1 cellular context compared by ENCODE assay signal in the genomic region with DNA sequence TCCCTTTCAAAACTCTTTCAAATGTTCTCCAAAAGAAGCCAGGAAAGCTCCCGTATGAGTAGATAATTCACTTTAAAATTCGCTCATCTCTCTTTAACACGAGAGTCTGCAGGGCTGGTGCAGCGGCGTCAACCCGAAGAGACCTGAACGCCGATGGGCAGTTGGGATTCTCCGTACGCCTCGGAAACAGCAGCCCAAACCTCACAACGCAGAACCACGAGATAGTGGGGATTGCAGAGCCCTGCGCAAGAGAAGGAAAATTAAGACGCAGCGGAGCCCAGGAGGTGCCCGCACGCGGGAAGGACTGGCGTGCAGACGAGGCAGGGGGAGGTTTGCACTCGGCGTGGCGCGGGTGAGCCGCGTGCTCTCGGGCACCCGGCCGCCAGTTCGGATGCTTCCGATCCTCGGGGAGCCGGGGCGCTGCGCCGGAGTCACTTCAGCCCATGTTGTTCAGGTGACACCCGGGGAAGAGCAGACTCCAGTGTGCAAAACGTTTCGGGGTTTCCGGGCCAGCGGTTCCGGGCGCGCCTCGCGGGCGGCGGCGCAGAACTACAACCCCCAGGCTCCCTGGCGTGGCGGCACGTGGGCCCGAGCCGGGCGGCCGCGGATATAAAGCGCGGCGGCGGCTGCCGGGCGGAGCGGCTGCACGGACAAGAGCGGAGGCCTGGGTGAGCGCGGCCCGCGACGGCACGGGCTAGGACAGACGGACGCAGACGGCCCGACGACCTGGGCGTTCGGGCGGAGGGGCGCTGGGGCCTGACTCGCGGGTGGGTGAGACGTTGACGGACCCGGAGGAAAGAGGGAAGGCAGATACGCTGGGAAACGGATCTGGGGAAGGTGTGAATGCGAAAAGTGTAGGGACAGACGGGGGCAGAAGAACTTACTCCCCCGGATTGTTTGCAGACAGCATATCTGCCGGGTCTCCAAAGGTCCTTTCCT.
A peak's percentile ranks its signal among the peaks of the same experiment; 100 is the strongest.
TF ChIP-seq lines count a peak whose summit lies in the region.

A gene with protein sequence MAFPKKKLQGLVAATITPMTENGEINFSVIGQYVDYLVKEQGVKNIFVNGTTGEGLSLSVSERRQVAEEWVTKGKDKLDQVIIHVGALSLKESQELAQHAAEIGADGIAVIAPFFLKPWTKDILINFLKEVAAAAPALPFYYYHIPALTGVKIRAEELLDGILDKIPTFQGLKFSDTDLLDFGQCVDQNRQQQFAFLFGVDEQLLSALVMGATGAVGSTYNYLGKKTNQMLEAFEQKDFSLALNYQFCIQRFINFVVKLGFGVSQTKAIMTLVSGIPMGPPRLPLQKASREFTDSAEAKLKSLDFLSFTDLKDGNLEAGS (plus strand): TSS at position 636 of the 939 bp plus-strand sequence. CDS start 4,599 bp downstream, outside the sequence.

TF ChIP-seq in HepG2, 621 proteins besides CTCF, POLR2A, EP300 and RAD21 (continued from another document and continues in another):
- TF ChIP-seq DNMT1 (CRISPR knock-in tag; IDR thresholded peaks at IDR 0.05) (no peak), ATF1 (CRISPR knock-in tag; IDR thresholded peaks at IDR 0.05) (no peak), ZNF660 (CRISPR knock-in tag; IDR thresholded peaks at IDR 0.05; ENCODE audit: borderline replicate concordance, low read depth) (no peak), GFI1 (CRISPR knock-in tag; IDR thresholded peaks at IDR 0.05; ENCODE audit: borderline replicate concordance) (no peak), MTA3 (CRISPR knock-in tag; IDR thresholded peaks at IDR 0.05) (no peak), SMARCE1 (IDR thresholded peaks at IDR 0.05; ENCODE audit: borderline replicate concordance) (no peak), KLF15 (CRISPR knock-in tag; IDR thresholded peaks at IDR 0.05; ENCODE audit: borderline replicate concordance) (peak; percentile 59; the same call in 1 of the 2 replicates), ZNF776 (CRISPR knock-in tag; IDR thresholded peaks at IDR 0.05) (peak; percentile 58; the same call in 1 of the 2 replicates), JDP2 (CRISPR knock-in tag; IDR thresholded peaks at IDR 0.05; ENCODE audit: borderline replicate concordance) (no peak), ZNF703 (CRISPR knock-in tag; IDR thresholded peaks at IDR 0.05; ENCODE audit: borderline replicate concordance) (peak; percentile 43; the same call in 1 of the 2 replicates), ONECUT2 (CRISPR knock-in tag; IDR thresholded peaks at IDR 0.05) (no peak), FOXP1 (IDR thresholded peaks at IDR 0.05) (no peak), FOXP1 (CRISPR knock-in tag; IDR thresholded peaks at IDR 0.05) (no peak), ZNF460 (CRISPR knock-in tag; IDR thresholded peaks at IDR 0.05; ENCODE audit: borderline replicate concordance) (no peak), SAP130 (CRISPR knock-in tag; IDR thresholded peaks at IDR 0.05; ENCODE audit: low read depth) (peak; percentile 31), KMT2A (CRISPR knock-in tag; IDR thresholded peaks at IDR 0.05) (no peak)
- TF ChIP-seq, protein P1, sequence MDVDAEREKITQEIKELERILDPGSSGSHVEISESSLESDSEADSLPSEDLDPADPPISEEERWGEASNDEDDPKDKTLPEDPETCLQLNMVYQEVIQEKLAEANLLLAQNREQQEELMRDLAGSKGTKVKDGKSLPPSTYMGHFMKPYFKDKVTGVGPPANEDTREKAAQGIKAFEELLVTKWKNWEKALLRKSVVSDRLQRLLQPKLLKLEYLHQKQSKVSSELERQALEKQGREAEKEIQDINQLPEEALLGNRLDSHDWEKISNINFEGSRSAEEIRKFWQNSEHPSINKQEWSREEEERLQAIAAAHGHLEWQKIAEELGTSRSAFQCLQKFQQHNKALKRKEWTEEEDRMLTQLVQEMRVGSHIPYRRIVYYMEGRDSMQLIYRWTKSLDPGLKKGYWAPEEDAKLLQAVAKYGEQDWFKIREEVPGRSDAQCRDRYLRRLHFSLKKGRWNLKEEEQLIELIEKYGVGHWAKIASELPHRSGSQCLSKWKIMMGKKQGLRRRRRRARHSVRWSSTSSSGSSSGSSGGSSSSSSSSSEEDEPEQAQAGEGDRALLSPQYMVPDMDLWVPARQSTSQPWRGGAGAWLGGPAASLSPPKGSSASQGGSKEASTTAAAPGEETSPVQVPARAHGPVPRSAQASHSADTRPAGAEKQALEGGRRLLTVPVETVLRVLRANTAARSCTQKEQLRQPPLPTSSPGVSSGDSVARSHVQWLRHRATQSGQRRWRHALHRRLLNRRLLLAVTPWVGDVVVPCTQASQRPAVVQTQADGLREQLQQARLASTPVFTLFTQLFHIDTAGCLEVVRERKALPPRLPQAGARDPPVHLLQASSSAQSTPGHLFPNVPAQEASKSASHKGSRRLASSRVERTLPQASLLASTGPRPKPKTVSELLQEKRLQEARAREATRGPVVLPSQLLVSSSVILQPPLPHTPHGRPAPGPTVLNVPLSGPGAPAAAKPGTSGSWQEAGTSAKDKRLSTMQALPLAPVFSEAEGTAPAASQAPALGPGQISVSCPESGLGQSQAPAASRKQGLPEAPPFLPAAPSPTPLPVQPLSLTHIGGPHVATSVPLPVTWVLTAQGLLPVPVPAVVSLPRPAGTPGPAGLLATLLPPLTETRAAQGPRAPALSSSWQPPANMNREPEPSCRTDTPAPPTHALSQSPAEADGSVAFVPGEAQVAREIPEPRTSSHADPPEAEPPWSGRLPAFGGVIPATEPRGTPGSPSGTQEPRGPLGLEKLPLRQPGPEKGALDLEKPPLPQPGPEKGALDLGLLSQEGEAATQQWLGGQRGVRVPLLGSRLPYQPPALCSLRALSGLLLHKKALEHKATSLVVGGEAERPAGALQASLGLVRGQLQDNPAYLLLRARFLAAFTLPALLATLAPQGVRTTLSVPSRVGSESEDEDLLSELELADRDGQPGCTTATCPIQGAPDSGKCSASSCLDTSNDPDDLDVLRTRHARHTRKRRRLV (CRISPR knock-in tag; IDR thresholded peaks at IDR 0.05) = no peak
- TF ChIP-seq, protein P2, sequence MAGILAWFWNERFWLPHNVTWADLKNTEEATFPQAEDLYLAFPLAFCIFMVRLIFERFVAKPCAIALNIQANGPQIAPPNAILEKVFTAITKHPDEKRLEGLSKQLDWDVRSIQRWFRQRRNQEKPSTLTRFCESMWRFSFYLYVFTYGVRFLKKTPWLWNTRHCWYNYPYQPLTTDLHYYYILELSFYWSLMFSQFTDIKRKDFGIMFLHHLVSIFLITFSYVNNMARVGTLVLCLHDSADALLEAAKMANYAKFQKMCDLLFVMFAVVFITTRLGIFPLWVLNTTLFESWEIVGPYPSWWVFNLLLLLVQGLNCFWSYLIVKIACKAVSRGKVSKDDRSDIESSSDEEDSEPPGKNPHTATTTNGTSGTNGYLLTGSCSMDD (CRISPR knock-in tag; IDR thresholded peaks at IDR 0.05) = no peak
- TF ChIP-seq, protein P3, sequence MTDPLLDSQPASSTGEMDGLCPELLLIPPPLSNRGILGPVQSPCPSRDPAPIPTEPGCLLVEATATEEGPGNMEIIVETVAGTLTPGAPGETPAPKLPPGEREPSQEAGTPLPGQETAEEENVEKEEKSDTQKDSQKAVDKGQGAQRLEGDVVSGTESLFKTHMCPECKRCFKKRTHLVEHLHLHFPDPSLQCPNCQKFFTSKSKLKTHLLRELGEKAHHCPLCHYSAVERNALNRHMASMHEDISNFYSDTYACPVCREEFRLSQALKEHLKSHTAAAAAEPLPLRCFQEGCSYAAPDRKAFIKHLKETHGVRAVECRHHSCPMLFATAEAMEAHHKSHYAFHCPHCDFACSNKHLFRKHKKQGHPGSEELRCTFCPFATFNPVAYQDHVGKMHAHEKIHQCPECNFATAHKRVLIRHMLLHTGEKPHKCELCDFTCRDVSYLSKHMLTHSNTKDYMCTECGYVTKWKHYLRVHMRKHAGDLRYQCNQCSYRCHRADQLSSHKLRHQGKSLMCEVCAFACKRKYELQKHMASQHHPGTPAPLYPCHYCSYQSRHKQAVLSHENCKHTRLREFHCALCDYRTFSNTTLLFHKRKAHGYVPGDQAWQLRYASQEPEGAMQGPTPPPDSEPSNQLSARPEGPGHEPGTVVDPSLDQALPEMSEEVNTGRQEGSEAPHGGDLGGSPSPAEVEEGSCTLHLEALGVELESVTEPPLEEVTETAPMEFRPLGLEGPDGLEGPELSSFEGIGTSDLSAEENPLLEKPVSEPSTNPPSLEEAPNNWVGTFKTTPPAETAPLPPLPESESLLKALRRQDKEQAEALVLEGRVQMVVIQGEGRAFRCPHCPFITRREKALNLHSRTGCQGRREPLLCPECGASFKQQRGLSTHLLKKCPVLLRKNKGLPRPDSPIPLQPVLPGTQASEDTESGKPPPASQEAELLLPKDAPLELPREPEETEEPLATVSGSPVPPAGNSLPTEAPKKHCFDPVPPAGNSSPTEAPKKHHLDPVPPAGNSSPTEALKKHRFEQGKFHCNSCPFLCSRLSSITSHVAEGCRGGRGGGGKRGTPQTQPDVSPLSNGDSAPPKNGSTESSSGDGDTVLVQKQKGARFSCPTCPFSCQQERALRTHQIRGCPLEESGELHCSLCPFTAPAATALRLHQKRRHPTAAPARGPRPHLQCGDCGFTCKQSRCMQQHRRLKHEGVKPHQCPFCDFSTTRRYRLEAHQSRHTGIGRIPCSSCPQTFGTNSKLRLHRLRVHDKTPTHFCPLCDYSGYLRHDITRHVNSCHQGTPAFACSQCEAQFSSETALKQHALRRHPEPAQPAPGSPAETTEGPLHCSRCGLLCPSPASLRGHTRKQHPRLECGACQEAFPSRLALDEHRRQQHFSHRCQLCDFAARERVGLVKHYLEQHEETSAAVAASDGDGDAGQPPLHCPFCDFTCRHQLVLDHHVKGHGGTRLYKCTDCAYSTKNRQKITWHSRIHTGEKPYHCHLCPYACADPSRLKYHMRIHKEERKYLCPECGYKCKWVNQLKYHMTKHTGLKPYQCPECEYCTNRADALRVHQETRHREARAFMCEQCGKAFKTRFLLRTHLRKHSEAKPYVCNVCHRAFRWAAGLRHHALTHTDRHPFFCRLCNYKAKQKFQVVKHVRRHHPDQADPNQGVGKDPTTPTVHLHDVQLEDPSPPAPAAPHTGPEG (CRISPR knock-in tag; IDR thresholded peaks at IDR 0.05) = no peak
- TF ChIP-seq, protein P4, sequence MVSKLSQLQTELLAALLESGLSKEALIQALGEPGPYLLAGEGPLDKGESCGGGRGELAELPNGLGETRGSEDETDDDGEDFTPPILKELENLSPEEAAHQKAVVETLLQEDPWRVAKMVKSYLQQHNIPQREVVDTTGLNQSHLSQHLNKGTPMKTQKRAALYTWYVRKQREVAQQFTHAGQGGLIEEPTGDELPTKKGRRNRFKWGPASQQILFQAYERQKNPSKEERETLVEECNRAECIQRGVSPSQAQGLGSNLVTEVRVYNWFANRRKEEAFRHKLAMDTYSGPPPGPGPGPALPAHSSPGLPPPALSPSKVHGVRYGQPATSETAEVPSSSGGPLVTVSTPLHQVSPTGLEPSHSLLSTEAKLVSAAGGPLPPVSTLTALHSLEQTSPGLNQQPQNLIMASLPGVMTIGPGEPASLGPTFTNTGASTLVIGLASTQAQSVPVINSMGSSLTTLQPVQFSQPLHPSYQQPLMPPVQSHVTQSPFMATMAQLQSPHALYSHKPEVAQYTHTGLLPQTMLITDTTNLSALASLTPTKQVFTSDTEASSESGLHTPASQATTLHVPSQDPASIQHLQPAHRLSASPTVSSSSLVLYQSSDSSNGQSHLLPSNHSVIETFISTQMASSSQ (IDR thresholded peaks at IDR 0.05; ENCODE audit: low read depth) = no peak
- TF ChIP-seq, protein P4 (CRISPR knock-in tag; IDR thresholded peaks at IDR 0.05; ENCODE audit: borderline replicate concordance) = no peak
- TF ChIP-seq, protein P5, sequence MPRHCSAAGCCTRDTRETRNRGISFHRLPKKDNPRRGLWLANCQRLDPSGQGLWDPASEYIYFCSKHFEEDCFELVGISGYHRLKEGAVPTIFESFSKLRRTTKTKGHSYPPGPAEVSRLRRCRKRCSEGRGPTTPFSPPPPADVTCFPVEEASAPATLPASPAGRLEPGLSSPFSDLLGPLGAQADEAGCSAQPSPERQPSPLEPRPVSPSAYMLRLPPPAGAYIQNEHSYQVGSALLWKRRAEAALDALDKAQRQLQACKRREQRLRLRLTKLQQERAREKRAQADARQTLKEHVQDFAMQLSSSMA (CRISPR knock-in tag; IDR thresholded peaks at IDR 0.05) = no peak
- TF ChIP-seq, protein P6, sequence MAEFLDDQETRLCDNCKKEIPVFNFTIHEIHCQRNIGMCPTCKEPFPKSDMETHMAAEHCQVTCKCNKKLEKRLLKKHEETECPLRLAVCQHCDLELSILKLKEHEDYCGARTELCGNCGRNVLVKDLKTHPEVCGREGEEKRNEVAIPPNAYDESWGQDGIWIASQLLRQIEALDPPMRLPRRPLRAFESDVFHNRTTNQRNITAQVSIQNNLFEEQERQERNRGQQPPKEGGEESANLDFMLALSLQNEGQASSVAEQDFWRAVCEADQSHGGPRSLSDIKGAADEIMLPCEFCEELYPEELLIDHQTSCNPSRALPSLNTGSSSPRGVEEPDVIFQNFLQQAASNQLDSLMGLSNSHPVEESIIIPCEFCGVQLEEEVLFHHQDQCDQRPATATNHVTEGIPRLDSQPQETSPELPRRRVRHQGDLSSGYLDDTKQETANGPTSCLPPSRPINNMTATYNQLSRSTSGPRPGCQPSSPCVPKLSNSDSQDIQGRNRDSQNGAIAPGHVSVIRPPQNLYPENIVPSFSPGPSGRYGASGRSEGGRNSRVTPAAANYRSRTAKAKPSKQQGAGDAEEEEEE (CRISPR knock-in tag; IDR thresholded peaks at IDR 0.05; ENCODE audit: borderline replicate concordance) = no peak
